In the genomic region with DNA sequence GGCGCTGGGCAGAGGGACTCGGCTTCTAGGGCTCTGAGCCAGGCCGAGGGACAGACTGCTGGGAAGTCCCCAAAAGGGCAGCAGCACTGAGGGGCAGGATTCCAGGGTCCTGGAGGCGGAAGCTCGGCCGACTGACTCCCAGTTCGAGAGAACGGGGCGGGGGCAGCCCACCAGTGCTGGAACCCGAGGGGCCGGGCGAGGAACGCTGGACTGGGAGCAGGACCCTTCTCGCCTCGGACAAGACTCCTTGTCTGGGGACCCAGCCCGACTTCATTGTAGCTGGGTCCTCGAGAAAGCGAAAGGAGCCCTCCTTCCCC, we compare ENCODE assay signal across 8 cellular contexts. TPM values are rescaled to one million over a fixed set of nuclear protein-coding genes. Genes with fewer than 3 reads are reported as not detected.
A peak's percentile ranks its signal among the peaks of the same experiment; 100 is the strongest.
DNase-seq lines count a peak whose midpoint lies in the region; ATAC-seq and TF ChIP-seq lines count a peak whose summit lies in the region.

No MANE protein-coding gene starts in this region.

- peaks cover 0 to 3% of the 10 kb centered on the region in 2 donors for H3K36me3 Mint-ChIP-seq in naive B cell

- H3K27ac Mint-ChIP-seq in naive B cell: peak overlapping the region; percentile 92 to 96 (median 96)

- H3K9me3 Mint-ChIP-seq in naive B cell: no peaks in the 10 kb centered on the region

- no peaks in the 10 kb centered on the region for H3K27me3 Mint-ChIP-seq in naive B cell

- H3K27me3 ChIP-seq in HUES6 (ENCODE audit: control insufficient read depth, insufficient read depth, low read length): no peaks in the 10 kb centered on the region

- H3K4me3 ChIP-seq in HUES6 (ENCODE audit: low read depth, low read length) (peak overlapping the region; percentile 83), choroid plexus epithelial cell (ENCODE audit: low read depth, low read length) (peak overlapping the region; percentile 87)

- H3K36me3 ChIP-seq in HUES6 (ENCODE audit: control insufficient read depth, insufficient read depth, low read length): peaks cover under 1% of the 10 kb centered on the region; the same call in 1 of the 2 replicates

- TF ChIP-seq CTCF in C4-2B (conservative IDR thresholded peaks at IDR 0.05) (no peak), choroid plexus epithelial cell (conservative IDR thresholded peaks at IDR 0.05; ENCODE audit: low read depth, low read length) (no peak)

- peak overlapping the region; percentile 65 for H3K9ac ChIP-seq in HUES6 (ENCODE audit: low read length)

- peak overlapping the region; percentile 83 to 96 (median 94) for H3K4me3 Mint-ChIP-seq in naive B cell

- no peaks in the 10 kb centered on the region for H3K9me3 ChIP-seq in HUES6 (ENCODE audit: control insufficient read depth, insufficient read depth, low read depth, low read length)

- DNase-seq in choroid plexus epithelial cell (ENCODE audit: low read depth) (no peak), naive B cell (no peak), NCI-H226 (no peak), COLO829 (ENCODE audit: low spot score) (no peak)
- no peak for DNase-seq in central memory CD4-positive, alpha-beta T cell

- H3K27ac ChIP-seq in C4-2B: peak overlapping the region; percentile 97
- H3K27ac ChIP-seq in HUES6 (ENCODE audit: low read depth, low read length): no peak overlapping the region; the same call in 1 of the 2 replicates

- ATAC-seq in naive B cell (ENCODE audit: low read depth in 2 of 2): peak; percentile 2 to 3
- ATAC-seq in GM18520 (IDR thresholded peaks at IDR 0.05; ENCODE audit: unreplicated experiment): no peak

- peaks cover 8% of the 10 kb centered on the region; the same call in 1 of the 2 replicates for H3K4me1 ChIP-seq in HUES6 (ENCODE audit: control insufficient read depth, insufficient read depth, low read length)

- peaks cover 40 to 42% (median 42%) of the 10 kb centered on the region in 3 donors for H3K4me1 Mint-ChIP-seq in naive B cell

RNA-seq across cellular contexts. Expression of a gene that starts 0.2 kb away (rescaled TPM):
- polyA plus RNA-seq in naive B cell (ENCODE audit: low read depth in 6 of 6): 10 to 100 TPM in 1 of 6 donors, 1 to 10 TPM in 5; 3.3 to 16.7 (median 5.2) TPM

RNA-seq across cellular contexts. Expression of a gene that starts 9.6 kb away (rescaled TPM):
- under 1 TPM in 3 of 6 donors, not detected in 3; 0.40 to 0.98 (median 0.41) TPM for polyA plus RNA-seq in naive B cell (ENCODE audit: low read depth in 6 of 6)

RNA-seq across cellular contexts. Expression of a gene that starts 10.0 kb away (rescaled TPM):
- 1 to 10 TPM in 3 of 6 donors, under 1 TPM in 2, not detected in 1; 0.16 to 3.6 (median 2.0) TPM for polyA plus RNA-seq in naive B cell (ENCODE audit: low read depth in 6 of 6)

RNA-seq across cellular contexts. Expression of a gene that starts 20.1 kb away (rescaled TPM):
- 100 to 1,000 TPM in 3 of 6 donors, 10 to 100 TPM in 3; 92.4 to 171 (median 104) TPM for polyA plus RNA-seq in naive B cell (ENCODE audit: low read depth in 6 of 6)

RNA-seq across cellular contexts. Expression of a gene that starts 36.8 kb away (rescaled TPM):
- polyA plus RNA-seq in naive B cell (ENCODE audit: low read depth in 6 of 6): 1 to 10 TPM in 4 of 6 donors, under 1 TPM in 1, not detected in 1; 0.79 to 3.2 (median 1.2) TPM
